8 cellular contexts compared by ENCODE assay signal in the genomic region with DNA sequence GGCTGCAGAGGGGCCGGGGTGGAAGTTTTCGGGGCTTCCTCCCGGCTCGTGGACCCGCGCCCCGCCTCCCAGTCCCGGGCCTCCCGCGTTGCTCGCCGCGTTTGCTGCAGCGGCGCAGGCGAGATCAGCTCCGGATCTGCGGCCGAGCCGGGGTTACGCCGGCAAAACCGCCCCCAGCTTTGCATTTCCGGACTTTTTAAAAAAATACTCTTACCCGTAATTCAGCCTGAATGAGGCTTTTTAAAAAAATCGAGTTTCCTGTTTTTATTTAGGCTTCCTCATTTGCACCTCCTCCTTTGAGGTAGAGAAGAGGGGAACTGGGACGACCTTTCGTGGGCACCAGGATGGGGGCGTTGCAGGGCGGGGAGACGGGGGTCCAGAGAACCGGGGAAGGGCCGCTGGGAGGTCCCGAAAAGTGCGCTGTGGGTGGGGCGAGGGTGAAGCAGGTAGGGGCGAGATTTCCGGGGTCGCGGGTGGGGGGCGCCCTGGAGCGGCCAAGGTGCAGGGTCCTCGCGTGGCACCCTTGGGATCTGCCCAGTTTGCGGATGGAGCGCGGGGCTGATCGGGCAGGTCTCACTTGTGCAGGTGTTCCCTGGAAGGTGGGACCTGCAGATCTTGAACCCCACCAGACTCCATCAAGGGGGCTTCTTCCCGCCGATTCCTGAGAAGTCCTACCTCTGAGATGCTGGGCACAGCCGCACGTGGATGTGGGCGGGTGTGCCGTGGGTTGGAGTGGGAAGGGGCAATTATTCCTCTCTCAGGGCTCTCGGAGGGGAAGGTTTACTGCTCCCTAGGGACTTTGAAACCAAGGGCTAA. TPM values are rescaled to one million over a fixed set of nuclear protein-coding genes. Genes with fewer than 3 reads are reported as not detected.
A peak's percentile ranks its signal among the peaks of the same experiment; 100 is the strongest.
DNase-seq lines count a peak whose midpoint lies in the region; ATAC-seq and TF ChIP-seq lines count a peak whose summit lies in the region.

No MANE protein-coding gene starts in this region.

- peak overlapping the region; percentile 91 to 99 (median 96) for H3K27ac ChIP-seq in BLaER1 treated with 17β-estradiol and CSF1 and Interleukin-3, amounts not matched to agents 10 nM and 100 nM
- H3K27ac ChIP-seq in neural cell (ENCODE audit: low read length) = no peak overlapping the region

- no peaks in the 10 kb centered on the region for H3K79me2 ChIP-seq in neural cell (replicated peaks; ENCODE audit: insufficient read depth, low read length)

- peak overlapping the region; percentile 60 for H2AFZ ChIP-seq in neural cell (ENCODE audit: low read depth, low read length)

- peaks cover 8 to 38% (median 23%) of the 10 kb centered on the region in 11 experiments; a peak in 21 of 22 replicates for H4K20me1 ChIP-seq in BLaER1 treated with 17β-estradiol and CSF1 and Interleukin-3, amounts not matched to agents 10 nM and 100 nM
- H4K20me1 ChIP-seq in neural cell (ENCODE audit: insufficient read depth) = no peaks in the 10 kb centered on the region

- H3F3A ChIP-seq in neural cell (ENCODE audit: insufficient read depth, low read length, poor library complexity, severe bottlenecking) = peaks cover 3% of the 10 kb centered on the region

- no peak for TF ChIP-seq RAD21 in neural cell (conservative IDR thresholded peaks at IDR 0.05)

- H3K4me2 ChIP-seq in BLaER1 treated with 17β-estradiol and CSF1 and Interleukin-3, amounts not matched to agents 10 nM and 100 nM = peak overlapping the region; percentile 90 to 98 (median 96)
- peak overlapping the region; percentile 23 for H3K4me2 ChIP-seq in neural cell (ENCODE audit: low read length)

- no peaks in the 10 kb centered on the region for H3K9me2 ChIP-seq in neural cell (ENCODE audit: insufficient read depth, low read length)

- TF ChIP-seq CTCF in neural cell (IDR thresholded peaks at IDR 0.05; ENCODE audit: poor library complexity, severe bottlenecking) = no peak

- TF ChIP-seq EP300 in neural cell (conservative IDR thresholded peaks at IDR 0.05; ENCODE audit: poor library complexity, severe bottlenecking) = no peak

- peak overlapping the region; percentile 94 to 99 (median 97) for H3K9ac ChIP-seq in BLaER1 treated with 17β-estradiol and CSF1 and Interleukin-3, amounts not matched to agents 10 nM and 100 nM
- peak overlapping the region; percentile 51 for H3K9ac ChIP-seq in neural cell (ENCODE audit: low read length)

- peaks cover 0 to 2% (median 0%) of the 10 kb centered on the region in 11 experiments; a peak in 1 of 22 replicates for H3K36me3 ChIP-seq in BLaER1 treated with 17β-estradiol and CSF1 and Interleukin-3, amounts not matched to agents 10 nM and 100 nM
- no peaks in the 10 kb centered on the region for H3K36me3 ChIP-seq in neural cell (ENCODE audit: insufficient read depth, low read length)

- no peaks in the 10 kb centered on the region for H3K27me3 ChIP-seq in BLaER1 treated with 17β-estradiol and CSF1 and Interleukin-3, amounts not matched to agents 10 nM and 100 nM
- peaks cover 35% of the 10 kb centered on the region for H3K27me3 ChIP-seq in neural cell (ENCODE audit: insufficient read depth, low read depth, low read length)

- peak overlapping the region; percentile 86 to 100 (median 98) for H3K4me3 ChIP-seq in BLaER1 treated with 17β-estradiol and CSF1 and Interleukin-3, amounts not matched to agents 10 nM and 100 nM
- peak overlapping the region; percentile 86 for H3K4me3 ChIP-seq in neural cell (ENCODE audit: low read length)

- peak; percentile 35 for DNase-seq in activated CD4-positive, CD25-positive, alpha-beta regulatory T cell treated with anti-CD3 and anti-CD28 coated beads, Interleukin-2, amount 50 U/mL, for 16 hours (ENCODE audit: low read depth, low spot score)
- DNase-seq in effector CD8-positive, alpha-beta T cell (lab: John Stamatoyannopoulos, UW) = peak; percentile 45
- DNase-seq in NCI-H146 treated with DMSO at 0.1 percent for 48 hours (lab: John Stamatoyannopoulos, UW; ENCODE audit: unreplicated experiment) = no peak
- no peak for DNase-seq in ecto neural progenitor cell (ENCODE audit: low spot score)

- peaks cover 70 to 85% (median 76%) of the 10 kb centered on the region in 10 experiments for H3K4me1 ChIP-seq in BLaER1 treated with 17β-estradiol and CSF1 and Interleukin-3, amounts not matched to agents 10 nM and 100 nM

- no peaks in the 10 kb centered on the region for H3K9me3 ChIP-seq in BLaER1 treated with 17β-estradiol and CSF1 and Interleukin-3, amounts not matched to agents 10 nM and 100 nM (replicated peaks in 1 of 11)
- no peaks in the 10 kb centered on the region for H3K9me3 ChIP-seq in neural cell (ENCODE audit: low read length)

- peak; percentile 22 for ATAC-seq in HG02973 (IDR thresholded peaks at IDR 0.05; ENCODE audit: unreplicated experiment)
- no peak for ATAC-seq in GM21825 (IDR thresholded peaks at IDR 0.05; ENCODE audit: unreplicated experiment)

TF ChIP-seq in neural cell, 6 proteins besides CTCF, POLR2A, EP300 and RAD21:
- TF ChIP-seq TAF1 (IDR thresholded peaks at IDR 0.05; ENCODE audit: low read depth) (no peak), SMC3 (conservative IDR thresholded peaks at IDR 0.05; ENCODE audit: poor library complexity) (no peak), POLR2AphosphoS5 (IDR thresholded peaks at IDR 0.05) (no peak), EZH2 (IDR thresholded peaks at IDR 0.05; ENCODE audit: borderline replicate concordance, insufficient read depth, low read length, poor library complexity, severe bottlenecking) (no peak), MXI1 (conservative IDR thresholded peaks at IDR 0.05; ENCODE audit: poor library complexity, severe bottlenecking) (no peak)
- TF ChIP-seq, protein P1, sequence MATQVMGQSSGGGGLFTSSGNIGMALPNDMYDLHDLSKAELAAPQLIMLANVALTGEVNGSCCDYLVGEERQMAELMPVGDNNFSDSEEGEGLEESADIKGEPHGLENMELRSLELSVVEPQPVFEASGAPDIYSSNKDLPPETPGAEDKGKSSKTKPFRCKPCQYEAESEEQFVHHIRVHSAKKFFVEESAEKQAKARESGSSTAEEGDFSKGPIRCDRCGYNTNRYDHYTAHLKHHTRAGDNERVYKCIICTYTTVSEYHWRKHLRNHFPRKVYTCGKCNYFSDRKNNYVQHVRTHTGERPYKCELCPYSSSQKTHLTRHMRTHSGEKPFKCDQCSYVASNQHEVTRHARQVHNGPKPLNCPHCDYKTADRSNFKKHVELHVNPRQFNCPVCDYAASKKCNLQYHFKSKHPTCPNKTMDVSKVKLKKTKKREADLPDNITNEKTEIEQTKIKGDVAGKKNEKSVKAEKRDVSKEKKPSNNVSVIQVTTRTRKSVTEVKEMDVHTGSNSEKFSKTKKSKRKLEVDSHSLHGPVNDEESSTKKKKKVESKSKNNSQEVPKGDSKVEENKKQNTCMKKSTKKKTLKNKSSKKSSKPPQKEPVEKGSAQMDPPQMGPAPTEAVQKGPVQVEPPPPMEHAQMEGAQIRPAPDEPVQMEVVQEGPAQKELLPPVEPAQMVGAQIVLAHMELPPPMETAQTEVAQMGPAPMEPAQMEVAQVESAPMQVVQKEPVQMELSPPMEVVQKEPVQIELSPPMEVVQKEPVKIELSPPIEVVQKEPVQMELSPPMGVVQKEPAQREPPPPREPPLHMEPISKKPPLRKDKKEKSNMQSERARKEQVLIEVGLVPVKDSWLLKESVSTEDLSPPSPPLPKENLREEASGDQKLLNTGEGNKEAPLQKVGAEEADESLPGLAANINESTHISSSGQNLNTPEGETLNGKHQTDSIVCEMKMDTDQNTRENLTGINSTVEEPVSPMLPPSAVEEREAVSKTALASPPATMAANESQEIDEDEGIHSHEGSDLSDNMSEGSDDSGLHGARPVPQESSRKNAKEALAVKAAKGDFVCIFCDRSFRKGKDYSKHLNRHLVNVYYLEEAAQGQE (IDR thresholded peaks at IDR 0.05; ENCODE audit: borderline replicate concordance) = no peak

RNA-seq across cellular contexts. Expression of a gene that starts 1.1 kb away (rescaled TPM):
- 4.2 and 4.5 TPM in 2 replicates for polyA plus RNA-seq in neural cell
- 5.4 and 5.6 TPM in 2 replicates for polyA minus RNA-seq in neural cell

Comparison
In these comparisons a context has a peak if more than half of its experiments do, and no peak if none do; other contexts are left out.
1. DNase-seq: peak in activated CD4-positive, CD25-positive, alpha-beta regulatory T cell treated with anti-CD3 and anti-CD28 coated beads, Interleukin-2, amount 50 U/mL, for 16 hours (single experiment) and effector CD8-positive, alpha-beta T cell (single experiment); none in NCI-H146 treated with DMSO at 0.1 percent for 48 hours (single experiment) and ecto neural progenitor cell (single experiment).